Comparison of ENCODE assay signal across 11 cellular contexts in genomic region chr1:8941906-8942305, GRCh38. TPM values are rescaled to one million over a fixed set of nuclear protein-coding genes. Genes with fewer than 3 reads are reported as not detected.
DNase-seq lines count a peak whose midpoint lies in the region; ATAC-seq, FAIRE-seq and TF ChIP-seq lines count a peak whose summit lies in the region.
"Had no signal": no experiment of that assay in that cellular context is flagged by ENCODE, and none has a peak within 500 bp of the region (broad histone marks: within the 10 kb centered on the region; RNA-seq: fewer than 3 reads in every experiment).

No MANE protein-coding gene starts in this region.

- peaks cover 8% of the 10 kb centered on the region for H3K4me1 ChIP-seq in keratinocyte (ENCODE audit: control insufficient read depth, extremely low read depth, insufficient read depth, low read length)
- peaks cover 0 to 3% (median 0%) of the 10 kb centered on the region in 4 donors for H3K4me1 ChIP-seq in transverse colon

- 51 to 82% methylated on average over 3 to 6 of the region's 6 CpGs for WGBS in transverse colon (ENCODE audit: low coverage in 1 of 2), 2 donors

- TF ChIP-seq EP300 in transverse colon (IDR thresholded peaks at IDR 0.05; ENCODE audit: low read depth): no peak

- H3K36me3 ChIP-seq in keratinocyte (ENCODE audit: control insufficient read depth in 2 of 2, extremely low read depth in 1 of 2, insufficient read depth in 2 of 2, low read length in 2 of 2) (no peaks in the 10 kb centered on the region), transverse colon (no peaks in the 10 kb centered on the region)

- H3K4me2 ChIP-seq in keratinocyte (ENCODE audit: control insufficient read depth, extremely low read depth, insufficient read depth, low read depth, low read length): no peak overlapping the region

- no peaks in the 10 kb centered on the region for H3K9me1 ChIP-seq in keratinocyte (ENCODE audit: control insufficient read depth, extremely low read depth, insufficient read depth, low read length)

- TF ChIP-seq CTCF in astrocyte of the cerebellum (IDR thresholded peaks at IDR 0.05; ENCODE audit: low read depth, low read length, missing control alignments) (no peak), keratinocyte (optimal IDR thresholded peaks at IDR 0.05 in 1 of 3, IDR thresholded peaks at IDR 0.05 in 1 of 3, conservative IDR thresholded peaks at IDR 0.05 in 1 of 3; ENCODE audit: extremely low read depth in 1 of 3, insufficient read depth in 2 of 3, low read length in 3 of 3) (no peak), transverse colon (IDR thresholded peaks at IDR 0.05) (no peak)

- no peak for ATAC-seq in HG03460 (IDR thresholded peaks at IDR 0.05; ENCODE audit: unreplicated experiment)

- FAIRE-seq in keratinocyte (lab: Jason Lieb, UNC): peak; percentile 90

- dilution Hi-C loops in keratinocyte (cut with MboI; ENCODE audit: extremely low pct_ligation_motif_present, low sequenced_read_pairs): no loop called here

- H3K27ac ChIP-seq in keratinocyte (ENCODE audit: control insufficient read depth, insufficient read depth, low read length): peak overlapping the region; percentile 28
- no peak overlapping the region for H3K27ac ChIP-seq in transverse colon
- H3K27ac ChIP-seq: HL-60 had no signal

- no peak overlapping the region for H2AFZ ChIP-seq in keratinocyte (ENCODE audit: control insufficient read depth, low read length)

- TF ChIP-seq POLR2A in transverse colon (IDR thresholded peaks at IDR 0.05): no peak

- no peaks in the 10 kb centered on the region for H4K20me1 ChIP-seq in keratinocyte (ENCODE audit: control insufficient read depth, extremely low read depth, insufficient read depth, low read length)

- DNase-seq in AG08395 (ENCODE audit: low spot score) (peak; percentile 91), HT1080 (ENCODE audit: low read depth) (peak; percentile 87), astrocyte of the cerebellum (ENCODE audit: low read depth) (peak; percentile 74), keratinocyte (ENCODE audit: low read depth, low spot score) (peak; percentile 11), NCI-H1092 (lab: John Stamatoyannopoulos, UW) (no peak), NCI-H2029 treated with DMSO at 0.1 percent for 48 hours (lab: John Stamatoyannopoulos, UW) (no peak), transverse colon (no peak)
- DNase-seq: activated CD8-positive, alpha-beta memory T cell treated with anti-CD3 and anti-CD28 coated beads, Interleukin-2, amount 50 U/mL, for 4 hours had no signal

- in situ Hi-C loops in astrocyte of the cerebellum (cut with HindIII; ENCODE audit: low sequenced_read_pairs) (no loop called here), transverse colon (cut with MboI; ENCODE audit: low pct_ligation_motif_present in 1 of 4, low pct_unique_long_range_greater_than_20kb in 1 of 4, low sequenced_read_pairs in 3 of 4) (no loop called here)

- H3K9me3 ChIP-seq in keratinocyte (ENCODE audit: control insufficient read depth, low read depth, low read length) (no peaks in the 10 kb centered on the region), transverse colon (no peaks in the 10 kb centered on the region)

- H3K9ac ChIP-seq in keratinocyte (ENCODE audit: control insufficient read depth, extremely low read depth, insufficient read depth, low read length): no peak overlapping the region

- no peaks in the 10 kb centered on the region for H3K79me2 ChIP-seq in keratinocyte (ENCODE audit: control insufficient read depth, insufficient read depth, low read length)

- H3K4me3 ChIP-seq in astrocyte of the cerebellum (ENCODE audit: low read depth, low read length) (no peak overlapping the region), keratinocyte (ENCODE audit: control insufficient read depth in 2 of 3, extremely low read depth in 1 of 3, insufficient read depth in 2 of 3, low read depth in 1 of 3, low read length in 3 of 3) (no peak overlapping the region), transverse colon (no peak overlapping the region)
- H3K4me3 ChIP-seq: skin epidermis had no signal

- H3K27me3 ChIP-seq in keratinocyte (ENCODE audit: control insufficient read depth, extremely low read depth, insufficient read depth, low read length): no peaks in the 10 kb centered on the region
- H3K27me3 ChIP-seq in transverse colon: no peaks in the 10 kb centered on the region

- intact Hi-C loops in transverse colon (cut with DNase I; ENCODE audit: low total_unique reads): no loop called here

RNA-seq across cellular contexts. Expression of gene CA6, which starts 3.8 kb away (rescaled TPM):
- not detected in 2 replicates for total RNA-seq in HT1080 (2014; rRNA removed; shearing (Covaris generic))
- 0.05 TPM in 1 of 2 replicates, not detected in the other for polyA plus RNA-seq in HT1080 (2015; cell fraction: cytosol; rRNA removed)
- not detected in 2 replicates for polyA plus RNA-seq in HT1080 (2015; cell fraction: nucleus; rRNA removed)
- polyA plus RNA-seq in keratinocyte: not detected in 3 replicates
- not detected for polyA plus RNA-seq in keratinocyte (2011; ENCODE audit: low read depth)
- not detected in 2 replicates for polyA plus RNA-seq in keratinocyte (2011; cell fraction: cytosol; rRNA removed)
- polyA plus RNA-seq in keratinocyte (2011; cell fraction: nucleus; rRNA removed): not detected in 2 replicates
- polyA plus RNA-seq in keratinocyte (2012; ENCODE audit: low replicate concordance): not detected in 2 replicates
- polyA minus RNA-seq in keratinocyte: not detected in 3 replicates
- polyA minus RNA-seq in keratinocyte (2011; cell fraction: cytosol; rRNA and poly(A)+ RNA removed): not detected
- polyA minus RNA-seq in keratinocyte (2011; cell fraction: nucleus; rRNA and poly(A)+ RNA removed): not detected in 2 replicates
- total RNA-seq in transverse colon: not detected

Comparison
In these comparisons a context has a peak if more than half of its experiments do, and no peak if none do; other contexts are left out.
1. DNase-seq: peak in AG08395 (single experiment), HT1080 (single experiment), astrocyte of the cerebellum (single experiment) and keratinocyte (single experiment); none in NCI-H1092 (single experiment), NCI-H2029 treated with DMSO at 0.1 percent for 48 hours (single experiment) and transverse colon (single experiment).